In the genomic region with DNA sequence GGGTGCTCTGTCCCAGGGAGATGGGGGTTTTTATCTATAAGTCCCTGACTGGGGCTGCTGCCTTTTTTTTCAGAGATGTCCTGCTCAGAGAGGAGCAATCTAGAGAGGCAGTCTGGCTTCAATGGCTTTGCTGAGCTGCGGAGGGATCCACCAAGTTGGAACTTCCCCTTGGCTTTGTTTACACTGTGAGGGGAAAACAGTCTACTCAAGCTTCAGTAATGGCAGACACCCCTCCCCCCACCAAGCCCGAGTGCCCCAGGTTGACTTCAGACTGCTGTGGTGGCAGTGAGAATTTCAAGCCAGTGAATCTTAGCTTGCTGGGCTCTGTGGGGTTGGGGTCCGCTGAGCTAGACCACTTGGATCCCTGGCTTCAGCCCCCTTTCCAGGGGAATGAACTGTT, we compare ENCODE assay signal across 18 cellular contexts.
"Had no signal": no experiment of that assay in that cellular context is flagged by ENCODE, and none has a peak within 500 bp of the region (broad histone marks: within the 10 kb centered on the region; RNA-seq: fewer than 3 reads in every experiment).

No MANE protein-coding gene starts in this region.

- H3K27ac ChIP-seq: esophagus squamous epithelium, gastroesophageal sphincter, suprapubic skin, tibial artery, upper lobe of left lung, uterus had no signal

- H3K4me2 ChIP-seq: smooth muscle cell had no signal

- H3K4me3 ChIP-seq: esophagus squamous epithelium, gastroesophageal sphincter, smooth muscle cell, suprapubic skin, tibial artery, upper lobe of left lung, uterus had no signal

- ATAC-seq: effector memory CD8-positive, alpha-beta T cell; gastroesophageal sphincter; left colon; naive thymus-derived CD4-positive, alpha-beta T cell; right cardiac atrium; stimulated activated effector memory CD8-positive, alpha-beta T cell treated with anti-CD3 and anti-CD28 coated beads, Interleukin-12 subunit alpha, Interleukin-12 subunit beta, amount 100 ng/mL, for 72 hours; stimulated activated naive CD8-positive, alpha-beta T cell treated with anti-CD3 and anti-CD28 coated beads, Interleukin-15, Interleukin-2, amounts not matched to agents 100 U/mL and 50 U/mL, for 24 hours had no signal

- H3K27me3 ChIP-seq: suprapubic skin, tibial artery, upper lobe of left lung, uterus had no signal

- H3K4me1 ChIP-seq: esophagus squamous epithelium, gastroesophageal sphincter, suprapubic skin, tibial artery, upper lobe of left lung, uterus had no signal

- H3K9me3 ChIP-seq: esophagus squamous epithelium, gastroesophageal sphincter, suprapubic skin, tibial artery, upper lobe of left lung, uterus had no signal

- DNase-seq: effector memory CD8-positive, alpha-beta T cell; esophagus squamous epithelium; foreskin fibroblast; glutamatergic neuron; left colon; naive thymus-derived CD4-positive, alpha-beta T cell; posterior cingulate gyrus; right cardiac atrium; stimulated activated CD4-positive, alpha-beta T cell treated with anti-CD3 and anti-CD28 coated beads, Interleukin-4, amount 100 ng/mL, for 1 hour; stimulated activated CD8-positive, alpha-beta memory T cell treated with anti-CD3 and anti-CD28 coated beads, Interleukin-4, amount 100 ng/mL, for 48 hours; stimulated activated naive CD8-positive, alpha-beta T cell treated with anti-CD3 and anti-CD28 coated beads, Interleukin-15, Interleukin-2, amounts not matched to agents 100 U/mL and 50 U/mL, for 24 hours; tibial artery; upper lobe of left lung; uterus had no signal

- H3K36me3 ChIP-seq: esophagus squamous epithelium, gastroesophageal sphincter, suprapubic skin, tibial artery, upper lobe of left lung, uterus had no signal
